Comparison of ENCODE assay signal across 17 cellular contexts in genomic region chr3:112481342-112481870, GRCh38. TPM values are rescaled to one million over a fixed set of nuclear protein-coding genes. Genes with fewer than 3 reads are reported as not detected.
DNase-seq lines count a peak whose midpoint lies in the region; ATAC-seq lines count a peak whose summit lies in the region.
"Had no signal": no experiment of that assay in that cellular context is flagged by ENCODE, and none has a peak within 500 bp of the region (broad histone marks: within the 10 kb centered on the region; RNA-seq: fewer than 3 reads in every experiment).

No MANE protein-coding gene starts in this region.

- CTCF ChIA-PET in T-cell (lab: Charles Lee): no interaction called here

- POLR2A ChIA-PET in activated naive CD8-positive, alpha-beta T cell treated with anti-CD3 and anti-CD28 coated beads, Interleukin-2, amount 10 ng/mL, durations not matched to agents 7 days and 5 days (lab: Charles Lee): no interaction called here
- POLR2A ChIA-PET in T-cell (lab: Charles Lee): interaction anchor here in 1 of 2 donors (0.6 kb wide), 1 partner anchor 20 kb away, joined by 10 read pairs; no protein-coding TSS in a partner anchor

- H3K27ac Mint-ChIP-seq in activated naive CD8-positive, alpha-beta T cell treated with anti-CD3 and anti-CD28 coated beads, Interleukin-2, amount 10 ng/mL, durations not matched to agents 7 days and 5 days: no peak overlapping the region
- H3K27ac Mint-ChIP-seq in activated naive CD8-positive, alpha-beta T cell treated with anti-CD3 and anti-CD28 coated beads, Interleukin-2, amount 50 U/mL, for 24 hours: no peak overlapping the region
- H3K27ac Mint-ChIP-seq in T-cell: peak overlapping the region; percentile 46
- H3K27ac Mint-ChIP-seq: CD14-positive monocyte had no signal

- H3K4me3 Mint-ChIP-seq in activated naive CD8-positive, alpha-beta T cell treated with anti-CD3 and anti-CD28 coated beads, Interleukin-2, amount 10 ng/mL, durations not matched to agents 7 days and 5 days: peak overlapping the region; percentile 36
- H3K4me3 Mint-ChIP-seq in activated naive CD8-positive, alpha-beta T cell treated with anti-CD3 and anti-CD28 coated beads, Interleukin-2, amount 50 U/mL, for 24 hours: no peak overlapping the region
- H3K4me3 Mint-ChIP-seq in T-cell: no peak overlapping the region
- H3K4me3 Mint-ChIP-seq: CD14-positive monocyte had no signal

- no peaks in the 10 kb centered on the region for H3K27me3 Mint-ChIP-seq in activated naive CD8-positive, alpha-beta T cell treated with anti-CD3 and anti-CD28 coated beads, Interleukin-2, amount 10 ng/mL, durations not matched to agents 7 days and 5 days
- H3K27me3 Mint-ChIP-seq in activated naive CD8-positive, alpha-beta T cell treated with anti-CD3 and anti-CD28 coated beads, Interleukin-2, amount 50 U/mL, for 24 hours: no peaks in the 10 kb centered on the region
- no peaks in the 10 kb centered on the region for H3K27me3 Mint-ChIP-seq in T-cell

- ATAC-seq in activated naive CD8-positive, alpha-beta T cell treated with anti-CD3 and anti-CD28 coated beads, Interleukin-2, amount 10 ng/mL, durations not matched to agents 7 days and 5 days (ENCODE audit: low read depth): no peak
- ATAC-seq in activated naive CD8-positive, alpha-beta T cell treated with anti-CD3 and anti-CD28 coated beads, Interleukin-2, amount 50 U/mL, for 24 hours: no peak
- ATAC-seq in T-cell (replicated peaks in 1 of 4): no peak
- no peak for ATAC-seq in HG02763 (IDR thresholded peaks at IDR 0.05; ENCODE audit: unreplicated experiment)
- ATAC-seq in HG02884 (IDR thresholded peaks at IDR 0.05; ENCODE audit: unreplicated experiment): no peak

- no peaks in the 10 kb centered on the region for H3K9me3 Mint-ChIP-seq in activated naive CD8-positive, alpha-beta T cell treated with anti-CD3 and anti-CD28 coated beads, Interleukin-2, amount 10 ng/mL, durations not matched to agents 7 days and 5 days
- no peaks in the 10 kb centered on the region for H3K9me3 Mint-ChIP-seq in activated naive CD8-positive, alpha-beta T cell treated with anti-CD3 and anti-CD28 coated beads, Interleukin-2, amount 50 U/mL, for 24 hours
- H3K9me3 Mint-ChIP-seq in T-cell: peaks cover 0 to 5% (median 0%) of the 10 kb centered on the region in 3 donors

- peaks cover 55% of the 10 kb centered on the region for H3K36me3 Mint-ChIP-seq in activated naive CD8-positive, alpha-beta T cell treated with anti-CD3 and anti-CD28 coated beads, Interleukin-2, amount 10 ng/mL, durations not matched to agents 7 days and 5 days
- peaks cover 59% of the 10 kb centered on the region for H3K36me3 Mint-ChIP-seq in activated naive CD8-positive, alpha-beta T cell treated with anti-CD3 and anti-CD28 coated beads, Interleukin-2, amount 50 U/mL, for 24 hours (ENCODE audit: low read depth)
- peaks cover 50% of the 10 kb centered on the region for H3K36me3 Mint-ChIP-seq in T-cell
- H3K36me3 Mint-ChIP-seq: CD14-positive monocyte had no signal

- H3K4me1 Mint-ChIP-seq in activated naive CD8-positive, alpha-beta T cell treated with anti-CD3 and anti-CD28 coated beads, Interleukin-2, amount 10 ng/mL, durations not matched to agents 7 days and 5 days: peaks cover 36% of the 10 kb centered on the region
- peaks cover 58% of the 10 kb centered on the region for H3K4me1 Mint-ChIP-seq in activated naive CD8-positive, alpha-beta T cell treated with anti-CD3 and anti-CD28 coated beads, Interleukin-2, amount 50 U/mL, for 24 hours
- peaks cover 55 to 64% (median 59%) of the 10 kb centered on the region in 3 donors for H3K4me1 Mint-ChIP-seq in T-cell

- DNase-seq in activated naive CD8-positive, alpha-beta T cell treated with anti-CD3 and anti-CD28 coated beads, Interleukin-2, amount 10 ng/mL, durations not matched to agents 7 days and 5 days: no peak
- DNase-seq in activated naive CD8-positive, alpha-beta T cell treated with anti-CD3 and anti-CD28 coated beads, Interleukin-2, amount 50 U/mL, for 24 hours: no peak
- DNase-seq in T-cell (no peak), iPS-NIHi7 (ENCODE audit: extremely low spot score) (peak; percentile 18), epidermal melanocyte (ENCODE audit: insufficient read length, low spot score) (no peak), NCI-H1417 (lab: John Stamatoyannopoulos, UW) (no peak)
- DNase-seq: DMS79, H7, NCI-H1048, NCI-H2227 treated with DMSO at 0.1 percent for 48 hours, NCI-H524 treated with DMSO at 0.1 percent for 48 hours, SJCRH30 had no signal

RNA-seq across cellular contexts. Expression of gene BTLA, which starts 17.9 kb away (rescaled TPM):
- 10 to 100 TPM; 27.8 to 29.8 TPM for total RNA-seq in activated naive CD8-positive, alpha-beta T cell treated with anti-CD3 and anti-CD28 coated beads, Interleukin-2, amount 10 ng/mL, durations not matched to agents 7 days and 5 days
- 10 to 100 TPM; 11.5 to 16.9 (median 15.2) TPM for total RNA-seq in T-cell
- total RNA-seq: H7, HT1080, M059J, SJCRH30 had no signal

Comparison
In these comparisons a context has a peak if more than half of its experiments do, and no peak if none do; other contexts are left out.
1. H3K27ac Mint-ChIP-seq: peak in T-cell (2 of 2); none in activated naive CD8-positive, alpha-beta T cell treated with anti-CD3 and anti-CD28 coated beads, Interleukin-2, amount 10 ng/mL, durations not matched to agents 7 days and 5 days (single experiment) and activated naive CD8-positive, alpha-beta T cell treated with anti-CD3 and anti-CD28 coated beads, Interleukin-2, amount 50 U/mL, for 24 hours (single experiment).